14 cellular contexts compared by ENCODE assay signal in the genomic region with DNA sequence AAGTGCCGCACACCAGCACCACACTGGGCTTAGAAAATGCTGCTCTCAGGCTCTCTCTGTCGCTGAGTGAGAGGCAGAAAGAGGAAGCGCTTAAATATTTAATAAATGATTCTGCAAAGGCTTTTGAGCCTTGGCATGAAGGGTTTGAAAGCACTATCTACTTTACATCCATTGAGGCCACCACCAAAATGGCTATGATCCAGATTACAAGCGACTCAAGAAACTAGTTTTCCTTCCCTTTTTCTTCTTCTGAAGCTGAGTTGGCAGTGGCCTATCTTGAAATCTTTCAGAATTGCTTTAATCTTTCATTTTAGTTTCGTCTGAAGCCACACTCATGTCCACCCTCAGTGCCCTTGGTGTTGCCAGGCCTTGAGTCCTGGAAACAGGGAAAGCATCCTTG. TPM values are rescaled to one million over a fixed set of nuclear protein-coding genes. Genes with fewer than 3 reads are reported as not detected.
DNase-seq lines count a peak whose midpoint lies in the region; ATAC-seq and TF ChIP-seq lines count a peak whose summit lies in the region.
"Had no signal": no experiment of that assay in that cellular context is flagged by ENCODE, and none has a peak within 500 bp of the region (broad histone marks: within the 10 kb centered on the region; RNA-seq: fewer than 3 reads in every experiment).

No MANE protein-coding gene starts in this region.

- POLR2A ChIA-PET in OCI-LY7 (lab: Charles Lee), result interaction anchor here (0.6 to 2.4 kb wide), 8 partner anchors 9 to 221 kb away, joined by 3 to 10 read pairs (median 3); no protein-coding TSS in a partner anchor

- H3K9me3 Mint-ChIP-seq in activated naive CD8-positive, alpha-beta T cell treated with anti-CD3 and anti-CD28 coated beads, Interleukin-2, amount 50 U/mL, for 24 hours, result no peaks in the 10 kb centered on the region
- no peaks in the 10 kb centered on the region for H3K9me3 Mint-ChIP-seq in activated T-helper 2 cell treated with anti-CD3 and anti-CD28 coated beads, Interferon-gamma antibody, Interleukin-2, Interleukin-4, amounts not matched to agents 10 μg/mL and 5 μg/mL and 100 μg/mL, durations not matched to agents 14 hours and 24 hours and 36 hours

- ATAC-seq in GM21367 (IDR thresholded peaks at IDR 0.05; ENCODE audit: unreplicated experiment) (peak; percentile 57), HG03159 (IDR thresholded peaks at IDR 0.05; ENCODE audit: unreplicated experiment) (peak; percentile 56)
- no peak for ATAC-seq in activated naive CD8-positive, alpha-beta T cell treated with anti-CD3 and anti-CD28 coated beads, Interleukin-2, amount 50 U/mL, for 24 hours
- ATAC-seq: A549, PC-3, upper lobe of right lung had no signal

- DNase-seq in OCI-LY7 (ENCODE audit: low spot score) (peak; percentile 67), prostate gland (ENCODE audit: low spot score) (no peak), NCI-H526 (lab: John Stamatoyannopoulos, UW) (no peak)
- no peak for DNase-seq in activated naive CD8-positive, alpha-beta T cell treated with anti-CD3 and anti-CD28 coated beads, Interleukin-2, amount 50 U/mL, for 24 hours
- DNase-seq in activated T-helper 2 cell treated with anti-CD3 and anti-CD28 coated beads, Interferon-gamma antibody, Interleukin-2, Interleukin-4, amounts not matched to agents 10 μg/mL and 5 μg/mL and 100 μg/mL, durations not matched to agents 14 hours and 24 hours and 36 hours (ENCODE audit: low spot score), result no peak
- DNase-seq: DND-41, NCI-H1048, PC-3, upper lobe of right lung had no signal

- H3K9me3 ChIP-seq in OCI-LY7 (ENCODE audit: low read length) (no peaks in the 10 kb centered on the region), prostate gland (no peaks in the 10 kb centered on the region)
- H3K9me3 ChIP-seq: upper lobe of right lung had no signal

- TF ChIP-seq CTCF in OCI-LY7 (conservative IDR thresholded peaks at IDR 0.05; ENCODE audit: low read length) (no peak), prostate gland (IDR thresholded peaks at IDR 0.05) (no peak)

- H3K36me3 ChIP-seq in ACC112 (ENCODE audit: insufficient read depth, low read length) (0 out of 2 replicates have a peak, but pooled peaks cover 3% of the 10 kb centered on the region), OCI-LY7 (ENCODE audit: insufficient read depth, low read length) (peaks cover 10% of the 10 kb centered on the region), prostate gland (no peaks in the 10 kb centered on the region)
- H3K36me3 ChIP-seq: upper lobe of right lung had no signal

- peaks cover 11% of the 10 kb centered on the region for H3K27me3 Mint-ChIP-seq in activated naive CD8-positive, alpha-beta T cell treated with anti-CD3 and anti-CD28 coated beads, Interleukin-2, amount 50 U/mL, for 24 hours
- peaks cover 24% of the 10 kb centered on the region for H3K27me3 Mint-ChIP-seq in activated T-helper 2 cell treated with anti-CD3 and anti-CD28 coated beads, Interferon-gamma antibody, Interleukin-2, Interleukin-4, amounts not matched to agents 10 μg/mL and 5 μg/mL and 100 μg/mL, durations not matched to agents 14 hours and 24 hours and 36 hours (ENCODE audit: low read depth)

- H2AFZ ChIP-seq in ACC112 (ENCODE audit: low read length, unreplicated experiment) (no peak overlapping the region), OCI-LY7 (ENCODE audit: low read length) (peak overlapping the region; percentile 54)

- H3K27ac Mint-ChIP-seq in activated naive CD8-positive, alpha-beta T cell treated with anti-CD3 and anti-CD28 coated beads, Interleukin-2, amount 50 U/mL, for 24 hours, result no peak overlapping the region
- H3K27ac Mint-ChIP-seq in activated T-helper 2 cell treated with anti-CD3 and anti-CD28 coated beads, Interferon-gamma antibody, Interleukin-2, Interleukin-4, amounts not matched to agents 10 μg/mL and 5 μg/mL and 100 μg/mL, durations not matched to agents 14 hours and 24 hours and 36 hours, result no peak overlapping the region
- H3K27ac Mint-ChIP-seq: brain had no signal

- H3K79me2 ChIP-seq in ACC112 (ENCODE audit: control insufficient read depth, insufficient read depth, low read length, unreplicated experiment), result peaks cover 33% of the 10 kb centered on the region
- peaks cover 47% of the 10 kb centered on the region; the same call in 1 of the 2 replicates for H3K79me2 ChIP-seq in OCI-LY7 (ENCODE audit: insufficient read depth, low read depth, low read length)

- no peaks in the 10 kb centered on the region for H3K36me3 Mint-ChIP-seq in activated naive CD8-positive, alpha-beta T cell treated with anti-CD3 and anti-CD28 coated beads, Interleukin-2, amount 50 U/mL, for 24 hours (ENCODE audit: low read depth)
- no peaks in the 10 kb centered on the region for H3K36me3 Mint-ChIP-seq in activated T-helper 2 cell treated with anti-CD3 and anti-CD28 coated beads, Interferon-gamma antibody, Interleukin-2, Interleukin-4, amounts not matched to agents 10 μg/mL and 5 μg/mL and 100 μg/mL, durations not matched to agents 14 hours and 24 hours and 36 hours (ENCODE audit: low read depth)

- peaks cover 38% of the 10 kb centered on the region for H3K4me1 ChIP-seq in ACC112 (ENCODE audit: control insufficient read depth, insufficient read depth, low read length, unreplicated experiment)
- H3K4me1 ChIP-seq in OCI-LY7 (ENCODE audit: insufficient read depth, low read length, poor library complexity, severe bottlenecking), result peaks cover 70% of the 10 kb centered on the region
- no peaks in the 10 kb centered on the region for H3K4me1 ChIP-seq in prostate gland (replicated peaks)
- H3K4me1 ChIP-seq: A549 had no signal

- no peak overlapping the region for H3K4me3 ChIP-seq in ACC112 (ENCODE audit: low read depth, low read length)
- H3K4me3 ChIP-seq in OCI-LY7 (ENCODE audit: low read depth, low read length, poor library complexity, severe bottlenecking), result peak overlapping the region; percentile 40
- no peak overlapping the region for H3K4me3 ChIP-seq in prostate gland
- H3K4me3 ChIP-seq: A549, upper lobe of right lung had no signal

- CTCF ChIA-PET in OCI-LY7 (lab: Charles Lee; ENCODE audit: unreplicated experiment), result no interaction called here

- no peak overlapping the region for H3K4me3 Mint-ChIP-seq in activated naive CD8-positive, alpha-beta T cell treated with anti-CD3 and anti-CD28 coated beads, Interleukin-2, amount 50 U/mL, for 24 hours
- no peak overlapping the region for H3K4me3 Mint-ChIP-seq in activated T-helper 2 cell treated with anti-CD3 and anti-CD28 coated beads, Interferon-gamma antibody, Interleukin-2, Interleukin-4, amounts not matched to agents 10 μg/mL and 5 μg/mL and 100 μg/mL, durations not matched to agents 14 hours and 24 hours and 36 hours (ENCODE audit: low read depth)
- H3K4me3 Mint-ChIP-seq: brain had no signal

- peaks cover 2% of the 10 kb centered on the region for H3K4me1 Mint-ChIP-seq in activated naive CD8-positive, alpha-beta T cell treated with anti-CD3 and anti-CD28 coated beads, Interleukin-2, amount 50 U/mL, for 24 hours
- H3K4me1 Mint-ChIP-seq in activated T-helper 2 cell treated with anti-CD3 and anti-CD28 coated beads, Interferon-gamma antibody, Interleukin-2, Interleukin-4, amounts not matched to agents 10 μg/mL and 5 μg/mL and 100 μg/mL, durations not matched to agents 14 hours and 24 hours and 36 hours (ENCODE audit: low read depth), result no peaks in the 10 kb centered on the region

- intact Hi-C loops in OCI-LY7 (cut with micrococcal nuclease; ENCODE audit: unreplicated experiment) (no loop called here), prostate gland (cut with DNase I) (loop anchor here (10.0 kb wide), 1 partner anchor 265 kb away; no protein-coding TSS in a partner anchor)
- intact Hi-C loops in activated T-helper 2 cell treated with anti-CD3 and anti-CD28 coated beads, Interferon-gamma antibody, Interleukin-2, Interleukin-4, amounts not matched to agents 10 μg/mL and 5 μg/mL and 100 μg/mL, durations not matched to agents 14 hours and 24 hours and 36 hours (cut with micrococcal nuclease), result no loop called here

- 66% methylated on average over 5 of the region's 5 CpGs for WGBS in prostate gland

- peak overlapping the region; percentile 76 for H3K4me2 ChIP-seq in OCI-LY7 (ENCODE audit: low read length)
- H3K4me2 ChIP-seq: A549 had no signal

- BruUV-seq in OCI-LY7 (replicated peaks; lab: Mats Ljungman, UMichigan), result no TSS peak

- no peaks in the 10 kb centered on the region for H3K27me3 ChIP-seq in ACC112 (ENCODE audit: insufficient read depth, low read length)
- H3K27me3 ChIP-seq in prostate gland (replicated peaks; ENCODE audit: insufficient read depth), result no peaks in the 10 kb centered on the region

- no peaks in the 10 kb centered on the region for H3K9me2 ChIP-seq in OCI-LY7 (ENCODE audit: insufficient read depth, low read length)

- H4K20me1 ChIP-seq in OCI-LY7 (ENCODE audit: insufficient read depth, low read length), result no peaks in the 10 kb centered on the region

- no peak for TF ChIP-seq POLR2A in prostate gland (IDR thresholded peaks at IDR 0.05)

- peak overlapping the region; percentile 96; the same call in 1 of the 2 replicates for H3K27ac ChIP-seq in ACC112 (ENCODE audit: low read depth, low read length)
- H3K27ac ChIP-seq in OCI-LY7 (ENCODE audit: low read depth, low read length, poor library complexity, severe bottlenecking), result peak overlapping the region; percentile 64
- no peak overlapping the region for H3K27ac ChIP-seq in prostate gland
- H3K27ac ChIP-seq: A549, upper lobe of right lung had no signal

RNA-seq across cellular contexts. Expression of gene EBF1, which starts 59.5 kb away (rescaled TPM):
- 20.3 and 26.3 TPM in 2 replicates for total RNA-seq in OCI-LY7 (2014; rRNA removed; shearing (Covaris generic))
- 43.1 and 47.1 TPM in 2 replicates for total RNA-seq in OCI-LY7 (2022)
- total RNA-seq in prostate gland, result 10 to 100 TPM in 1 of 2 donors, 1 to 10 TPM in 1; 4.8 to 20.4 TPM
- total RNA-seq in activated T-helper 2 cell treated with anti-CD3 and anti-CD28 coated beads, Interferon-gamma antibody, Interleukin-2, Interleukin-4, amounts not matched to agents 10 μg/mL and 5 μg/mL and 100 μg/mL, durations not matched to agents 14 hours and 24 hours and 36 hours, result 0.16 TPM in 1 of 2 replicates, not detected in the other

Comparison
In these comparisons a context has a peak if more than half of its experiments do, and no peak if none do; other contexts are left out.
1. H3K27ac ChIP-seq: peak in ACC112 (single experiment) and OCI-LY7 (single experiment); none in prostate gland (0 of 2).